ENCODE assay signal across 8 cellular contexts in the genomic region with DNA sequence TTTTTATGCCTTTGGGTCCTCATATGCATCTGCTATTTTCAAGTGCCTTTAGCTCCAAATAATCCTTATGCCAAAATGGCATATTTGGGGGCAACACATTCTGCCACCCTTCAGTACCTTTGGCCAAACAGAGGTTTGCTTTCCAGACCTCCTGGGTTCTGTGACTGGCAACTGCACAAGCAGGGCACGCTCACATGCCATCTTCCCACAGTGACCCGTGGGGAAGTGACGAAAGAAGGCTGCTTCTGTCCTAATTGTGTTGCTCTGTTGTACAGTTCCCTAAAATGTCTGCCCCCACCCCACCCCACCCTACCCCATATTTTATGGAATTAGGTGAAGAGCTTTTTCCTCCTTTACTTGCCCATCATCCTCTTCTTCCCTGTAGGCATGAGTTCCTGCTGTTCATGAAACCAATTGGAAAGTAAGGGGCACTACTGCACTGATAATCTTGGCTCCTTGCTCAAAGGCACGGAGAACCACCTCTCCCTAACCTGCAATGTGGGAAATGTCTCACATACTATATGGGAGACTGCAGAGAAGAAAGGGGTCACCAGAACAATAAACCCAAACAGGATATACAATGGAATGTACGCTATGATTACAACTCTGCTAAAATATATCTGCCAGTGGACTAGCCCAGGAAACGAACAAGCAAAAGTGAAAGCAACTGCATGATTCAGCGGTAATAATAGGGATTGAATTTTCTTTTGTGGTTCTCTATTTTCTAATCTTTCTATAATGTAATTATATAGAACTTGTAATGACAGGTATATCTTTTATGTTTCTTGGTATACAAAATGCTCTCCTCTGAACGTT. TPM values are rescaled to one million over a fixed set of nuclear protein-coding genes. Genes with fewer than 3 reads are reported as not detected.
DNase-seq lines count a peak whose midpoint lies in the region; ATAC-seq and TF ChIP-seq lines count a peak whose summit lies in the region.

No MANE protein-coding gene starts in this region.

- H3K4me1 ChIP-seq in esophagus squamous epithelium = peaks cover 0 to 50% (median 12%) of the 10 kb centered on the region in 3 donors
- peaks cover 0 to 22% (median 0%) of the 10 kb centered on the region in 4 donors for H3K4me1 ChIP-seq in sigmoid colon

- intact Hi-C loops in activated CD4-positive, alpha-beta T cell treated with anti-CD3 and anti-CD28 coated beads, Interleukin-2, amount 10 ng/mL, durations not matched to agents 24 days and 14 days (cut with micrococcal nuclease) = loop anchor here (2.0 kb wide), 1 partner anchor 108 kb away; a partner anchor contains a TSS
- intact Hi-C loops in esophagus squamous epithelium (cut with DNase I) = no loop called here
- intact Hi-C loops in sigmoid colon (cut with DNase I) = no loop called here

- H3K27ac Mint-ChIP-seq in activated CD4-positive, alpha-beta T cell treated with anti-CD3 and anti-CD28 coated beads, Interleukin-2, amount 10 ng/mL, durations not matched to agents 24 days and 14 days = peak overlapping the region; percentile 95

- H3K4me3 ChIP-seq in Jurkat, Clone E6-1 (ENCODE audit: low read length) = peak overlapping the region; percentile 54
- peak overlapping the region; percentile 16 to 58 (median 34) for H3K4me3 ChIP-seq in esophagus squamous epithelium
- H3K4me3 ChIP-seq in sigmoid colon = peak overlapping the region; percentile 19 to 38 (median 34)

- ATAC-seq in GM18520 (IDR thresholded peaks at IDR 0.05; ENCODE audit: unreplicated experiment) (no peak), HG03280 (IDR thresholded peaks at IDR 0.05; ENCODE audit: unreplicated experiment) (no peak), GM19463 (IDR thresholded peaks at IDR 0.05; ENCODE audit: unreplicated experiment) (no peak)

- DNase-seq in AG08396 (ENCODE audit: low spot score) = peak; percentile 36
- DNase-seq in Jurkat, Clone E6-1 (ENCODE audit: low read depth, low spot score) = peak; percentile 54
- DNase-seq in activated CD4-positive, alpha-beta T cell treated with anti-CD3 and anti-CD28 coated beads, Interleukin-2, amount 10 ng/mL, durations not matched to agents 24 days and 14 days = peak; percentile 81
- DNase-seq in esophagus squamous epithelium (lab: John Stamatoyannopoulos, UW) = peak; percentile 16
- DNase-seq in sigmoid colon = peak; percentile 69

- peaks cover 13% of the 10 kb centered on the region for H3K36me3 Mint-ChIP-seq in activated CD4-positive, alpha-beta T cell treated with anti-CD3 and anti-CD28 coated beads, Interleukin-2, amount 10 ng/mL, durations not matched to agents 24 days and 14 days (ENCODE audit: low read depth)

- H3K9me3 Mint-ChIP-seq in activated CD4-positive, alpha-beta T cell treated with anti-CD3 and anti-CD28 coated beads, Interleukin-2, amount 10 ng/mL, durations not matched to agents 24 days and 14 days = peaks cover 5% of the 10 kb centered on the region

- TF ChIP-seq CTCF in esophagus squamous epithelium (IDR thresholded peaks at IDR 0.05) (peak in 1 of 6 experiments; percentile 14), sigmoid colon (IDR thresholded peaks at IDR 0.05) (no peak)

- peak overlapping the region; percentile 90 for H3K4me3 Mint-ChIP-seq in activated CD4-positive, alpha-beta T cell treated with anti-CD3 and anti-CD28 coated beads, Interleukin-2, amount 10 ng/mL, durations not matched to agents 24 days and 14 days

- TF ChIP-seq POLR2A in esophagus squamous epithelium (IDR thresholded peaks at IDR 0.05) (no peak), sigmoid colon (IDR thresholded peaks at IDR 0.05) (no peak)

- H3K4me1 Mint-ChIP-seq in activated CD4-positive, alpha-beta T cell treated with anti-CD3 and anti-CD28 coated beads, Interleukin-2, amount 10 ng/mL, durations not matched to agents 24 days and 14 days = peaks cover 41% of the 10 kb centered on the region

- H3K27ac ChIP-seq in esophagus squamous epithelium (peak overlapping the region; percentile 66 to 82 (median 75)), sigmoid colon (peak overlapping the region; percentile 57 to 62 (median 61))

- WGBS in esophagus squamous epithelium, 2 donors = 21 to 32% methylated on average over 8 of the region's 8 CpGs
- 23 to 30% methylated on average over 8 of the region's 8 CpGs for WGBS in sigmoid colon, 2 donors

- no peaks in the 10 kb centered on the region for H3K36me3 ChIP-seq in esophagus squamous epithelium
- no peaks in the 10 kb centered on the region for H3K36me3 ChIP-seq in sigmoid colon

- TF ChIP-seq EP300 in sigmoid colon (IDR thresholded peaks at IDR 0.05) = no peak

- H3K9me3 ChIP-seq in esophagus squamous epithelium (no peaks in the 10 kb centered on the region), sigmoid colon (no peaks in the 10 kb centered on the region)

- H3K27me3 ChIP-seq in esophagus squamous epithelium (no peaks in the 10 kb centered on the region), sigmoid colon (no peaks in the 10 kb centered on the region)

- no peaks in the 10 kb centered on the region for H3K27me3 Mint-ChIP-seq in activated CD4-positive, alpha-beta T cell treated with anti-CD3 and anti-CD28 coated beads, Interleukin-2, amount 10 ng/mL, durations not matched to agents 24 days and 14 days

RNA-seq across cellular contexts. Expression of a gene that starts 3.3 kb away (rescaled TPM):
- not detected for polyA plus RNA-seq in Jurkat, Clone E6-1 (2012; ENCODE audit: insufficient read depth, insufficient read length)
- 43.1 and 44.8 TPM in 2 replicates for total RNA-seq in activated CD4-positive, alpha-beta T cell treated with anti-CD3 and anti-CD28 coated beads, Interleukin-2, amount 10 ng/mL, durations not matched to agents 24 days and 14 days
- total RNA-seq in esophagus squamous epithelium = 1 to 10 TPM in 3 of 4 donors, under 1 TPM in 1; 0.50 to 3.4 (median 1.2) TPM
- total RNA-seq in sigmoid colon = 1 to 10 TPM in 1 of 4 donors, under 1 TPM in 3; 0.27 to 1.2 (median 0.63) TPM
- polyA plus RNA-seq in sigmoid colon = 1 to 10 TPM in 1 of 3 donors, not detected in 2; 1.9 TPM

RNA-seq across cellular contexts. Expression of a gene that starts 19.8 kb away (rescaled TPM):
- polyA plus RNA-seq in Jurkat, Clone E6-1 (2012; ENCODE audit: insufficient read depth, insufficient read length) = not detected
- 0.07 TPM in 1 of 2 replicates, not detected in the other for total RNA-seq in activated CD4-positive, alpha-beta T cell treated with anti-CD3 and anti-CD28 coated beads, Interleukin-2, amount 10 ng/mL, durations not matched to agents 24 days and 14 days
- total RNA-seq in esophagus squamous epithelium (not detected), sigmoid colon (not detected)
- not detected for polyA plus RNA-seq in sigmoid colon

RNA-seq across cellular contexts. Expression of a gene that starts 37.6 kb away (rescaled TPM):
- polyA plus RNA-seq in Jurkat, Clone E6-1 (2012; ENCODE audit: insufficient read depth, insufficient read length) = 6.6 TPM
- total RNA-seq in activated CD4-positive, alpha-beta T cell treated with anti-CD3 and anti-CD28 coated beads, Interleukin-2, amount 10 ng/mL, durations not matched to agents 24 days and 14 days = 4.5 and 4.8 TPM in 2 replicates
- total RNA-seq in esophagus squamous epithelium = 1 to 10 TPM in 3 of 4 donors, under 1 TPM in 1; 0.95 to 4.4 (median 3.6) TPM
- 10 to 100 TPM in 1 of 4 donors, 1 to 10 TPM in 3; 4.6 to 10.4 (median 6.5) TPM for total RNA-seq in sigmoid colon
- 1 to 10 TPM in 2 of 3 donors, under 1 TPM in 1; 0.92 to 2.7 (median 2.4) TPM for polyA plus RNA-seq in sigmoid colon

RNA-seq across cellular contexts. Expression of a gene that starts 46.3 kb away (rescaled TPM):
- 105 TPM for polyA plus RNA-seq in Jurkat, Clone E6-1 (2012; ENCODE audit: insufficient read depth, insufficient read length)
- 164 and 172 TPM in 2 replicates for total RNA-seq in activated CD4-positive, alpha-beta T cell treated with anti-CD3 and anti-CD28 coated beads, Interleukin-2, amount 10 ng/mL, durations not matched to agents 24 days and 14 days
- total RNA-seq in esophagus squamous epithelium (10 to 100 TPM in 3 of 4 donors, 1 to 10 TPM in 1; 9.7 to 99.4 (median 37.4) TPM), sigmoid colon (10 to 100 TPM; 46.7 to 58.7 (median 53.2) TPM)
- polyA plus RNA-seq in sigmoid colon = 10 to 100 TPM; 43.2 to 86.4 (median 46.7) TPM

Comparison
In these comparisons a context has a peak if more than half of its experiments do, and no peak if none do; other contexts are left out.
1. DNase-seq: peak in every context shown above with its lines; median percentile 81 in activated CD4-positive, alpha-beta T cell treated with anti-CD3 and anti-CD28 coated beads, Interleukin-2, amount 10 ng/mL, durations not matched to agents 24 days and 14 days; 69 in sigmoid colon; 54 in Jurkat, Clone E6-1; 36 in AG08396; 16 in esophagus squamous epithelium.